22 cellular contexts compared by ENCODE assay signal in genomic region chrX:14546190-14546589, GRCh38. TPM values are rescaled to one million over a fixed set of nuclear protein-coding genes. Genes with fewer than 3 reads are reported as not detected.
"Had no signal": no experiment of that assay in that cellular context is flagged by ENCODE, and none has a peak within 500 bp of the region (broad histone marks: within the 10 kb centered on the region; RNA-seq: fewer than 3 reads in every experiment).

No MANE protein-coding gene starts in this region.

- H3K4me3 ChIP-seq: colonic mucosa had no signal

- H3K27ac ChIP-seq: colonic mucosa, KMS-11 had no signal

- DNase-seq: activated CD4-positive, alpha-beta T cell treated with anti-CD3 and anti-CD28 coated beads for 4 hours; activated CD8-positive, alpha-beta memory T cell treated with anti-CD3 and anti-CD28 coated beads, Interleukin-2, amount 50 U/mL, for 4 hours; activated CD8-positive, alpha-beta T cell treated with anti-CD3 and anti-CD28 coated beads for 36 hours; activated gamma-delta T cell treated with Interleukin-2 at 50 U/mL for 16 hours; activated naive CD4-positive, alpha-beta T cell treated with anti-CD3 and anti-CD28 coated beads, Interleukin-2, amount 10 ng/mL, durations not matched to agents 7 days and 5 days; activated naive CD8-positive, alpha-beta T cell treated with anti-CD3 and anti-CD28 coated beads for 36 hours; activated T-cell treated with anti-CD3 and anti-CD28 coated beads, Interleukin-2, amount 50 U/mL, for 72 hours; cerebellar nuclear complex; colonic mucosa; MM.1S; NCI-H1105 treated with DMSO at 0.1 percent for 48 hours; NCI-H1694 treated with DMSO at 0.1 percent for 48 hours; NCI-H446 treated with DMSO at 0.1 percent for 48 hours; NCI-H526 treated with DMSO at 0.1 percent for 48 hours; RPMI8226; SK-N-SH; SW 1271 had no signal

- H3K27me3 ChIP-seq: colonic mucosa had no signal

- H3K9ac ChIP-seq: KMS-11, SK-N-SH had no signal

- H3K36me3 ChIP-seq: colonic mucosa had no signal

- H3K9me3 ChIP-seq: colonic mucosa, SK-N-SH had no signal

RNA-seq across cellular contexts. Expression of gene GLRA2, which starts 16.9 kb away (rescaled TPM):
- total RNA-seq: activated CD8-positive, alpha-beta T cell treated with anti-CD3 and anti-CD28 coated beads for 36 hours; activated naive CD8-positive, alpha-beta T cell treated with anti-CD3 and anti-CD28 coated beads for 36 hours; activated T-cell treated with anti-CD3 and anti-CD28 coated beads, Interleukin-2, amount 50 U/mL, for 72 hours; activated T-helper 2 cell treated with anti-CD3 and anti-CD28 coated beads, Interferon-gamma antibody, Interleukin-2, Interleukin-4, amounts not matched to agents 10 μg/mL and 5 μg/mL and 100 μg/mL, durations not matched to agents 14 hours and 24 hours and 36 hours; cardiac septum; OCI-LY7; Right ventricle myocardium inferior had no signal
